ENCODE assay signal across 8 cellular contexts in the genomic region with DNA sequence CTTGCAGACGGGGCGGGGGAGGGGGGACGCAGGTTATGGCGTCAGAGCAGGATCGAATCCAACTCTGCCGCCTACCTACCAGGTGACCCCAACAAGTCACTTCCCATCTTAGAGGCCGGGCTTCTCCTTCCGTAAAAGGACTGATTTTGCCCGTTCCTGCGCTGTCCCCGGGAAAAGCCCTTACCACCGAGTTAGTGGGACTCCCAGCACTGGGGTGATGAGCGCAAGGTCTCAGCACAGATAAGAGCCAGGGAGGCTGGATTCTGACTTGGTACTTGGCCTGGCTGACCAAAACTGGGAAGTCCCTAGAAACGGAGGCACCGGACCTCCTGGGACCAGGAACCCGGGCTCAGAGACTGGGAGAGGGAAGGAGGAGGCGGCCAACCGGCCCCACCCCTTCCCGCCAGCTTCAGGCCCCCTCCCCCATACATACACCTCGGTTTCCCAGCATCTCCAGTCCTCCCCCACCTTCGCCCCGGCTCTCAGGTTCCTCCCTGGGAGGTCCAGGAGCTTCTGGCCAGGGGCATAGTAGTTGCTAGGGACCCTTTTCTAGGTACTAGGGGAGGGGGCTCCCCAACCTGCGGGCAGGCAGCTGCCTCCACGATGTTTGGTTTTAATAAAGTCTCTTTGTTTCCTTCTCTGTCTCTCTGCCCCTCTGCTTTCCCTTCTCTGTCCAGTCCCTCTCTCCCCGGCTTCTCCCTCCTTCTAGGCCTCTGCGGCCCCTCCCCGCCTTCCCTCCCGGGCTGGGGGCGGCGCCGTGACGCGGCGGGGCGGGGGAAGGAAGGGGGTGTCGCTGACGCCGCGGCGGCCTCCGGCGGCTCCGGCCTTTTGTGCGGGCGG. TPM values are rescaled to one million over a fixed set of nuclear protein-coding genes. Genes with fewer than 3 reads are reported as not detected.
DNase-seq lines count a peak whose midpoint lies in the region; ATAC-seq and TF ChIP-seq lines count a peak whose summit lies in the region.

A gene (plus strand): TSS at position 826 of the 840 bp plus-strand sequence. CDS start 156 bp downstream, outside the sequence.

- CTCF ChIA-PET in WTC11 (lab: Charles Lee) = interaction anchor here (0.6 to 4.0 kb wide), 8 partner anchors 13 to 161 kb away, joined by 3 to 17 read pairs (median 7); a partner anchor contains a TSS

- H3K4me3 Mint-ChIP-seq in WTC11 = peak within 1 kb of the TSS; percentile 100

- no peaks in the 10 kb centered on the region for H3K9me3 Mint-ChIP-seq in WTC11

- H3K27me3 Mint-ChIP-seq in WTC11 (ENCODE audit: low read depth) = no peaks in the 10 kb centered on the region

- ATAC-seq in HG02798 (IDR thresholded peaks at IDR 0.05; ENCODE audit: poor library complexity, unreplicated experiment) (peak; percentile 63), WTC11 (peak; percentile 46)

- TF ChIP-seq CTCF in GM10266 (IDR thresholded peaks at IDR 0.05; ENCODE audit: control insufficient read depth, insufficient read depth, low read depth, missing control alignments) (no peak), WTC11 (IDR thresholded peaks at IDR 0.05) (no peak)

- peak within 1 kb of the TSS; percentile 88 for H3K27ac ChIP-seq in caudate nucleus (ENCODE audit: low read depth, low read length)

- peak within 1 kb of the TSS; percentile 98 for H3K27ac Mint-ChIP-seq in WTC11

- POLR2A ChIA-PET in WTC11 (lab: Charles Lee) = interaction anchor here (0.6 to 1.5 kb wide), 9 partner anchors 14 to 1115 kb away, joined by 3 to 6 read pairs (median 4); a partner anchor contains a TSS

- peak; percentile 95 for DNase-seq in GM10266 (ENCODE audit: extremely low spot score)
- DNase-seq in NCI-H2171 treated with DMSO at 0.1 percent for 48 hours (lab: John Stamatoyannopoulos, UW) = peak; percentile 61
- peak; percentile 82 for DNase-seq in WTC11 (ENCODE audit: low spot score)
- DNase-seq in caudate nucleus (lab: John Stamatoyannopoulos, UW) = peak in 58 of 61 donors; percentile 19 to 86 (median 63)
- DNase-seq in islet precursor cell = peak; percentile 93
- DNase-seq in stimulated activated CD4-positive, alpha-beta T cell treated with anti-CD3 and anti-CD28 coated beads, Interleukin-12 subunit alpha, Interleukin-12 subunit beta, amount 100 ng/mL, for 4 hours = peak; percentile 75
- no peak for DNase-seq in NCI-H187 (lab: John Stamatoyannopoulos, UW)

- H3K4me1 Mint-ChIP-seq in WTC11 = peaks cover 64% of the 10 kb centered on the region

- peaks cover 23% of the 10 kb centered on the region for H3K36me3 Mint-ChIP-seq in WTC11

TF ChIP-seq in WTC11, 78 proteins besides CTCF, POLR2A, EP300 and RAD21 (continues in another document):
- no peak for TF ChIP-seq PRRX2 (CRISPR knock-in tag; IDR thresholded peaks at IDR 0.05)
- no peak for TF ChIP-seq ZNF232 (CRISPR knock-in tag; IDR thresholded peaks at IDR 0.05)
- TF ChIP-seq ZBTB21 (CRISPR knock-in tag; IDR thresholded peaks at IDR 0.05; ENCODE audit: borderline replicate concordance) = peak; percentile 87; the same call in 1 of the 2 replicates
- peak; percentile 43; the same call in 1 of the 2 replicates for TF ChIP-seq FOXP1 (CRISPR knock-in tag; IDR thresholded peaks at IDR 0.05; ENCODE audit: borderline replicate concordance)
- TF ChIP-seq, protein P1, sequence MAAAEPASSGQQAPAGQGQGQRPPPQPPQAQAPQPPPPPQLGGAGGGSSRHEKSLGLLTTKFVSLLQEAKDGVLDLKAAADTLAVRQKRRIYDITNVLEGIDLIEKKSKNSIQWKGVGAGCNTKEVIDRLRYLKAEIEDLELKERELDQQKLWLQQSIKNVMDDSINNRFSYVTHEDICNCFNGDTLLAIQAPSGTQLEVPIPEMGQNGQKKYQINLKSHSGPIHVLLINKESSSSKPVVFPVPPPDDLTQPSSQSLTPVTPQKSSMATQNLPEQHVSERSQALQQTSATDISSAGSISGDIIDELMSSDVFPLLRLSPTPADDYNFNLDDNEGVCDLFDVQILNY (CRISPR knock-in tag; IDR thresholded peaks at IDR 0.05) = 0 out of 2 replicates have a peak, but pooled peaks have one; percentile 49
- TF ChIP-seq, protein P2, sequence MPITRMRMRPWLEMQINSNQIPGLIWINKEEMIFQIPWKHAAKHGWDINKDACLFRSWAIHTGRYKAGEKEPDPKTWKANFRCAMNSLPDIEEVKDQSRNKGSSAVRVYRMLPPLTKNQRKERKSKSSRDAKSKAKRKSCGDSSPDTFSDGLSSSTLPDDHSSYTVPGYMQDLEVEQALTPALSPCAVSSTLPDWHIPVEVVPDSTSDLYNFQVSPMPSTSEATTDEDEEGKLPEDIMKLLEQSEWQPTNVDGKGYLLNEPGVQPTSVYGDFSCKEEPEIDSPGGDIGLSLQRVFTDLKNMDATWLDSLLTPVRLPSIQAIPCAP (CRISPR knock-in tag; IDR thresholded peaks at IDR 0.05) = no peak
- TF ChIP-seq KAT7 (CRISPR knock-in tag; IDR thresholded peaks at IDR 0.05; ENCODE audit: borderline replicate concordance) = 0 out of 2 replicates have a peak, but pooled peaks have one; percentile 11
- TF ChIP-seq, protein P3, sequence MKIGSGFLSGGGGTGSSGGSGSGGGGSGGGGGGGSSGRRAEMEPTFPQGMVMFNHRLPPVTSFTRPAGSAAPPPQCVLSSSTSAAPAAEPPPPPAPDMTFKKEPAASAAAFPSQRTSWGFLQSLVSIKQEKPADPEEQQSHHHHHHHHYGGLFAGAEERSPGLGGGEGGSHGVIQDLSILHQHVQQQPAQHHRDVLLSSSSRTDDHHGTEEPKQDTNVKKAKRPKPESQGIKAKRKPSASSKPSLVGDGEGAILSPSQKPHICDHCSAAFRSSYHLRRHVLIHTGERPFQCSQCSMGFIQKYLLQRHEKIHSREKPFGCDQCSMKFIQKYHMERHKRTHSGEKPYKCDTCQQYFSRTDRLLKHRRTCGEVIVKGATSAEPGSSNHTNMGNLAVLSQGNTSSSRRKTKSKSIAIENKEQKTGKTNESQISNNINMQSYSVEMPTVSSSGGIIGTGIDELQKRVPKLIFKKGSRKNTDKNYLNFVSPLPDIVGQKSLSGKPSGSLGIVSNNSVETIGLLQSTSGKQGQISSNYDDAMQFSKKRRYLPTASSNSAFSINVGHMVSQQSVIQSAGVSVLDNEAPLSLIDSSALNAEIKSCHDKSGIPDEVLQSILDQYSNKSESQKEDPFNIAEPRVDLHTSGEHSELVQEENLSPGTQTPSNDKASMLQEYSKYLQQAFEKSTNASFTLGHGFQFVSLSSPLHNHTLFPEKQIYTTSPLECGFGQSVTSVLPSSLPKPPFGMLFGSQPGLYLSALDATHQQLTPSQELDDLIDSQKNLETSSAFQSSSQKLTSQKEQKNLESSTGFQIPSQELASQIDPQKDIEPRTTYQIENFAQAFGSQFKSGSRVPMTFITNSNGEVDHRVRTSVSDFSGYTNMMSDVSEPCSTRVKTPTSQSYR (CRISPR knock-in tag; IDR thresholded peaks at IDR 0.05) = peak; percentile 57; the same call in 1 of the 2 replicates
- TF ChIP-seq, protein P4, sequence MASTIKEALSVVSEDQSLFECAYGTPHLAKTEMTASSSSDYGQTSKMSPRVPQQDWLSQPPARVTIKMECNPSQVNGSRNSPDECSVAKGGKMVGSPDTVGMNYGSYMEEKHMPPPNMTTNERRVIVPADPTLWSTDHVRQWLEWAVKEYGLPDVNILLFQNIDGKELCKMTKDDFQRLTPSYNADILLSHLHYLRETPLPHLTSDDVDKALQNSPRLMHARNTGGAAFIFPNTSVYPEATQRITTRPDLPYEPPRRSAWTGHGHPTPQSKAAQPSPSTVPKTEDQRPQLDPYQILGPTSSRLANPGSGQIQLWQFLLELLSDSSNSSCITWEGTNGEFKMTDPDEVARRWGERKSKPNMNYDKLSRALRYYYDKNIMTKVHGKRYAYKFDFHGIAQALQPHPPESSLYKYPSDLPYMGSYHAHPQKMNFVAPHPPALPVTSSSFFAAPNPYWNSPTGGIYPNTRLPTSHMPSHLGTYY (CRISPR knock-in tag; IDR thresholded peaks at IDR 0.05) = no peak
- TF ChIP-seq NFATC4 (CRISPR knock-in tag; IDR thresholded peaks at IDR 0.05) = no peak
- TF ChIP-seq, protein P5, sequence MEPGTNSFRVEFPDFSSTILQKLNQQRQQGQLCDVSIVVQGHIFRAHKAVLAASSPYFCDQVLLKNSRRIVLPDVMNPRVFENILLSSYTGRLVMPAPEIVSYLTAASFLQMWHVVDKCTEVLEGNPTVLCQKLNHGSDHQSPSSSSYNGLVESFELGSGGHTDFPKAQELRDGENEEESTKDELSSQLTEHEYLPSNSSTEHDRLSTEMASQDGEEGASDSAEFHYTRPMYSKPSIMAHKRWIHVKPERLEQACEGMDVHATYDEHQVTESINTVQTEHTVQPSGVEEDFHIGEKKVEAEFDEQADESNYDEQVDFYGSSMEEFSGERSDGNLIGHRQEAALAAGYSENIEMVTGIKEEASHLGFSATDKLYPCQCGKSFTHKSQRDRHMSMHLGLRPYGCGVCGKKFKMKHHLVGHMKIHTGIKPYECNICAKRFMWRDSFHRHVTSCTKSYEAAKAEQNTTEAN (CRISPR knock-in tag; IDR thresholded peaks at IDR 0.05) = peak; percentile 67; the same call in 1 of the 2 replicates
- TF ChIP-seq, protein P6, sequence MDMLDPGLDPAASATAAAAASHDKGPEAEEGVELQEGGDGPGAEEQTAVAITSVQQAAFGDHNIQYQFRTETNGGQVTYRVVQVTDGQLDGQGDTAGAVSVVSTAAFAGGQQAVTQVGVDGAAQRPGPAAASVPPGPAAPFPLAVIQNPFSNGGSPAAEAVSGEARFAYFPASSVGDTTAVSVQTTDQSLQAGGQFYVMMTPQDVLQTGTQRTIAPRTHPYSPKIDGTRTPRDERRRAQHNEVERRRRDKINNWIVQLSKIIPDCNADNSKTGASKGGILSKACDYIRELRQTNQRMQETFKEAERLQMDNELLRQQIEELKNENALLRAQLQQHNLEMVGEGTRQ (CRISPR knock-in tag; IDR thresholded peaks at IDR 0.05) = peak; percentile 78; the same call in 1 of the 2 replicates
- TF ChIP-seq ZNF423 (CRISPR knock-in tag; IDR thresholded peaks at IDR 0.05) = no peak
- TF ChIP-seq, protein P7, sequence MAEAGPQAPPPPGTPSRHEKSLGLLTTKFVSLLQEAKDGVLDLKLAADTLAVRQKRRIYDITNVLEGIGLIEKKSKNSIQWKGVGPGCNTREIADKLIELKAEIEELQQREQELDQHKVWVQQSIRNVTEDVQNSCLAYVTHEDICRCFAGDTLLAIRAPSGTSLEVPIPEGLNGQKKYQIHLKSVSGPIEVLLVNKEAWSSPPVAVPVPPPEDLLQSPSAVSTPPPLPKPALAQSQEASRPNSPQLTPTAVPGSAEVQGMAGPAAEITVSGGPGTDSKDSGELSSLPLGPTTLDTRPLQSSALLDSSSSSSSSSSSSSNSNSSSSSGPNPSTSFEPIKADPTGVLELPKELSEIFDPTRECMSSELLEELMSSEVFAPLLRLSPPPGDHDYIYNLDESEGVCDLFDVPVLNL (CRISPR knock-in tag; IDR thresholded peaks at IDR 0.05; ENCODE audit: borderline replicate concordance, low read depth) = no peak

RNA-seq across cellular contexts. Expression of the gene that starts here (rescaled TPM):
- total RNA-seq in WTC11 (2021) = 235 to 389 TPM (median 236 TPM) in 3 replicates

Comparison
In these comparisons a context has a peak if more than half of its experiments do, and no peak if none do; other contexts are left out.
1. DNase-seq: peak in GM10266 (single experiment), NCI-H2171 treated with DMSO at 0.1 percent for 48 hours (single experiment), WTC11 (single experiment), caudate nucleus (58 of 61), islet precursor cell (single experiment) and stimulated activated CD4-positive, alpha-beta T cell treated with anti-CD3 and anti-CD28 coated beads, Interleukin-12 subunit alpha, Interleukin-12 subunit beta, amount 100 ng/mL, for 4 hours (single experiment); none in NCI-H187 (0 of 2).